Comparison of ENCODE assay signal across 13 cellular contexts in genomic region chr19:17654993-17655392, GRCh38. TPM values are rescaled to one million over a fixed set of nuclear protein-coding genes. Genes with fewer than 3 reads are reported as not detected.
A peak's percentile ranks its signal among the peaks of the same experiment; 100 is the strongest.
DNase-seq lines count a peak whose midpoint lies in the region; ATAC-seq, FAIRE-seq and TF ChIP-seq lines count a peak whose summit lies in the region.
"Had no signal": no experiment of that assay in that cellular context is flagged by ENCODE, and none has a peak within 500 bp of the region (broad histone marks: within the 10 kb centered on the region; RNA-seq: fewer than 3 reads in every experiment).

No MANE protein-coding gene starts in this region.

- H3K4me1 ChIP-seq in PC-3 (ENCODE audit: insufficient read depth, low read length) (no peaks in the 10 kb centered on the region), kidney (ENCODE audit: control insufficient read depth in 1 of 2, insufficient read depth in 1 of 2, low read depth in 1 of 2, low read length in 2 of 2) (no peaks in the 10 kb centered on the region)
- H3K4me1 ChIP-seq: gastrocnemius medialis, uterus had no signal

- H3K9ac ChIP-seq in PC-3 (ENCODE audit: low read length) (no peak overlapping the region), kidney (ENCODE audit: low read length in 2 of 2) (no peak overlapping the region)

- no peak overlapping the region for H2AFZ ChIP-seq in PC-3 (ENCODE audit: low read length)

- H3K9me2 ChIP-seq in PC-3 (replicated peaks; ENCODE audit: low read length) = no peaks in the 10 kb centered on the region

- no peak overlapping the region for H3K27ac ChIP-seq in PC-3 (ENCODE audit: low read length)
- no peak overlapping the region for H3K27ac ChIP-seq in kidney (ENCODE audit: low read depth in 2 of 2, low read length in 2 of 2)
- H3K27ac ChIP-seq: gastrocnemius medialis, uterus had no signal

- H3K9me3 ChIP-seq in PC-3 (ENCODE audit: low read length) (no peaks in the 10 kb centered on the region), kidney (ENCODE audit: control insufficient read depth in 1 of 2, low read length in 2 of 2) (no peaks in the 10 kb centered on the region)
- H3K9me3 ChIP-seq: gastrocnemius medialis, uterus had no signal

- no peak for FAIRE-seq in kidney (lab: Jason Lieb, UNC)

- no TSS peak for BruUV-seq in PC-3 (replicated peaks; lab: Mats Ljungman, UMichigan)

- H3K36me3 ChIP-seq in PC-3 (ENCODE audit: low read depth, low read length) (no peaks in the 10 kb centered on the region), kidney (ENCODE audit: control insufficient read depth in 1 of 2, insufficient read depth in 2 of 2, low read length in 2 of 2) (no peaks in the 10 kb centered on the region)
- H3K36me3 ChIP-seq: gastrocnemius medialis, uterus had no signal

- TF ChIP-seq CTCF in GM12865 (IDR thresholded peaks at IDR 0.05; ENCODE audit: insufficient read depth, low read depth, low read length, missing control alignments) (no peak), PC-3 (conservative IDR thresholded peaks at IDR 0.05; ENCODE audit: low read depth, low read length) (no peak), kidney (IDR thresholded peaks at IDR 0.05; ENCODE audit: borderline replicate concordance, extremely low read depth, insufficient read depth) (no peak)

- DNase-seq in activated CD4-positive, CD25-positive, alpha-beta regulatory T cell treated with anti-CD3 and anti-CD28 coated beads, Interleukin-2, amount 50 U/mL, for 72 hours = peak; percentile 39
- DNase-seq in GM12865 (ENCODE audit: low read depth) = peak; percentile 20
- DNase-seq in PC-3 = peak; percentile 59
- DNase-seq in kidney = peak; percentile 50
- DNase-seq in SK-N-DZ (ENCODE audit: low spot score) = no peak
- DNase-seq in HEK293T (ENCODE audit: extremely low spot score) = no peak
- DNase-seq: activated CD4-positive, alpha-beta T cell treated with anti-CD3 and anti-CD28 coated beads, Interleukin-2, amount 10 ng/mL, durations not matched to agents 24 days and 14 days; gastrocnemius medialis; MM.1S; NCI-H526 treated with DMSO at 0.1 percent for 48 hours; uterus had no signal

- no peaks in the 10 kb centered on the region for H4K20me1 ChIP-seq in PC-3 (ENCODE audit: low read length)

- H3K4me2 ChIP-seq in PC-3 (ENCODE audit: low read length) = no peak overlapping the region

- no peaks in the 10 kb centered on the region for H3K79me2 ChIP-seq in PC-3 (ENCODE audit: low read length)

- peaks cover 10% of the 10 kb centered on the region; the same call in 1 of the 2 replicates for H3K27me3 ChIP-seq in PC-3 (ENCODE audit: low read length)
- H3K27me3 ChIP-seq: gastrocnemius medialis, uterus had no signal

- POLR2A ChIA-PET in PC-3 (lab: Charles Lee; ENCODE audit: unreplicated experiment) = no interaction called here
- POLR2A ChIA-PET in HEK293T (lab: Yijun Ruan, JAX) = no interaction called here

- no peaks in the 10 kb centered on the region for H3F3A ChIP-seq in PC-3 (ENCODE audit: low read length, unreplicated experiment)

- intact Hi-C loops in PC-3 (cut with micrococcal nuclease) (no loop called here), kidney (cut with DNase I) (no loop called here)

- CTCF ChIA-PET in PC-3 (lab: Charles Lee) = no interaction called here
- CTCF ChIA-PET in HEK293T (lab: Yijun Ruan, JAX) = no interaction called here

- ATAC-seq in activated CD4-positive, CD25-positive, alpha-beta regulatory T cell treated with anti-CD3 and anti-CD28 coated beads, Interleukin-2, amount 50 U/mL, for 24 hours = no peak
- ATAC-seq in PC-3 = peak; percentile 66
- no peak for ATAC-seq in GM18511 (IDR thresholded peaks at IDR 0.05; ENCODE audit: unreplicated experiment)
- ATAC-seq: gastrocnemius medialis had no signal

- H3K4me3 ChIP-seq in GM12865 (ENCODE audit: low read depth, low read length) = no peak overlapping the region
- no peak overlapping the region for H3K4me3 ChIP-seq in PC-3 (ENCODE audit: low read length)
- H3K4me3 ChIP-seq in kidney (ENCODE audit: low read length in 2 of 2) = no peak overlapping the region
- H3K4me3 ChIP-seq: gastrocnemius medialis, uterus had no signal

TF ChIP-seq in HEK293T, 16 proteins besides CTCF, POLR2A, EP300 and RAD21:
- TF ChIP-seq L3MBTL2 (conservative IDR thresholded peaks at IDR 0.05) (no peak), ELF4 (IDR thresholded peaks at IDR 0.05) (no peak), ARNT (IDR thresholded peaks at IDR 0.05) (no peak), NFRKB (IDR thresholded peaks at IDR 0.05) (no peak), FOXM1 (IDR thresholded peaks at IDR 0.05; ENCODE audit: borderline replicate concordance) (no peak), TARDBP (IDR thresholded peaks at IDR 0.05) (no peak), SP1 (IDR thresholded peaks at IDR 0.05) (no peak), CTBP1 (IDR thresholded peaks at IDR 0.05; ENCODE audit: borderline replicate concordance) (no peak), FOXA1 (IDR thresholded peaks at IDR 0.05) (no peak), LEF1 (IDR thresholded peaks at IDR 0.05; ENCODE audit: borderline replicate concordance) (no peak), FOXK2 (IDR thresholded peaks at IDR 0.05) (no peak), HDGF (IDR thresholded peaks at IDR 0.05; ENCODE audit: borderline replicate concordance) (no peak), BHLHE40 (IDR thresholded peaks at IDR 0.05; ENCODE audit: borderline replicate concordance) (no peak)
- TF ChIP-seq, protein P1, sequence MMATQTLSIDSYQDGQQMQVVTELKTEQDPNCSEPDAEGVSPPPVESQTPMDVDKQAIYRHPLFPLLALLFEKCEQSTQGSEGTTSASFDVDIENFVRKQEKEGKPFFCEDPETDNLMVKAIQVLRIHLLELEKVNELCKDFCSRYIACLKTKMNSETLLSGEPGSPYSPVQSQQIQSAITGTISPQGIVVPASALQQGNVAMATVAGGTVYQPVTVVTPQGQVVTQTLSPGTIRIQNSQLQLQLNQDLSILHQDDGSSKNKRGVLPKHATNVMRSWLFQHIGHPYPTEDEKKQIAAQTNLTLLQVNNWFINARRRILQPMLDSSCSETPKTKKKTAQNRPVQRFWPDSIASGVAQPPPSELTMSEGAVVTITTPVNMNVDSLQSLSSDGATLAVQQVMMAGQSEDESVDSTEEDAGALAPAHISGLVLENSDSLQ (IDR thresholded peaks at IDR 0.05) = no peak

RNA-seq across cellular contexts. Expression of gene UNC13A, which starts 33.2 kb away (rescaled TPM):
- not detected in 2 replicates for total RNA-seq in PC-3 (2014; rRNA removed)
- 2.2 TPM for total RNA-seq in kidney
- 0.06 TPM for polyA plus RNA-seq in kidney (ENCODE audit: insufficient read depth, low read depth, low replicate concordance)
- polyA plus RNA-seq in SK-N-DZ (2014; cell fraction: cytosol; rRNA removed) = 3.8 and 4.0 TPM in 2 replicates
- polyA plus RNA-seq in SK-N-DZ (2014; cell fraction: nucleus; rRNA removed) = 11.3 and 12.9 TPM in 2 replicates
- total RNA-seq: gastrocnemius medialis had no signal

Comparison
In these comparisons a context has a peak if more than half of its experiments do, and no peak if none do; other contexts are left out.
1. DNase-seq: peak in activated CD4-positive, CD25-positive, alpha-beta regulatory T cell treated with anti-CD3 and anti-CD28 coated beads, Interleukin-2, amount 50 U/mL, for 72 hours (single experiment), GM12865 (single experiment), PC-3 (single experiment) and kidney (single experiment); none in SK-N-DZ (single experiment) and HEK293T (single experiment).